18 cellular contexts compared by ENCODE assay signal in the genomic region with DNA sequence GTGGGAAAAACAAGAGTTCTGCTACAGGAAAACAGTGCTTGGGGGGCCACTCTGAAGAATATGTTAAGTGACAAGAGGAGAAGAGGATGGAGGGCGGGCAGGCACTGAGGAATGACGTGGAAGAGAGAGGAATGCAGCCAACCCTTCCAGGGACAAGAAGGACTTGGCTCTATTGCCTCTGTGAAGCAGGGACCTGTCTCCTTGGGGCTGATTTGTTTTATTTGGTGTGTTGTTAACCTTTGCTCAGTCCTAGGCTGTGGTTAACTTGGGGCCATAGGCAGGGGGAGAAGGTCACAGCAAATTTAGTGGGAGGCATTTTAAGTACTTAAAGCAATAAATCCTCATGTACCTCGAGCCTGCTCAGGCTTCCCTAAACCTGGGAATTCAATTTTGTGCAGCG. TPM values are rescaled to one million over a fixed set of nuclear protein-coding genes. Genes with fewer than 3 reads are reported as not detected.
"Had no signal": no experiment of that assay in that cellular context is flagged by ENCODE, and none has a peak within 500 bp of the region (broad histone marks: within the 10 kb centered on the region; RNA-seq: fewer than 3 reads in every experiment).

No MANE protein-coding gene starts in this region.

- H3K27ac Mint-ChIP-seq: activated CD4-positive, alpha-beta T cell treated with anti-CD3 and anti-CD28 coated beads, Interleukin-2, amount 10 ng/mL, durations not matched to agents 24 days and 14 days; activated CD8-positive, alpha-beta T cell treated with anti-CD3 and anti-CD28 coated beads, Interleukin-2, amount 10 ng/mL, durations not matched to agents 7 days and 5 days; activated naive CD4-positive, alpha-beta T cell treated with anti-CD3 and anti-CD28 coated beads, Interleukin-2, amount 50 U/mL, for 24 hours; memory B cell; progenitor cell of endocrine pancreas; stimulated activated naive CD8-positive, alpha-beta T cell treated with anti-CD3 and anti-CD28 coated beads, Interleukin-15, amount 100 ng/mL, for 72 hours had no signal

- H3K27me3 ChIP-seq: cardiac muscle cell, sigmoid colon, upper lobe of left lung had no signal

- ATAC-seq: activated CD8-positive, alpha-beta T cell treated with anti-CD3 and anti-CD28 coated beads, Interleukin-2, amount 10 ng/mL, durations not matched to agents 7 days and 5 days; esophagus mucosa; left lobe of liver; stimulated activated naive CD8-positive, alpha-beta T cell treated with anti-CD3 and anti-CD28 coated beads, Interleukin-15, amount 100 ng/mL, for 72 hours had no signal

- H3K27me3 Mint-ChIP-seq: memory B cell; progenitor cell of endocrine pancreas; stimulated activated naive CD8-positive, alpha-beta T cell treated with anti-CD3 and anti-CD28 coated beads, Interleukin-15, amount 100 ng/mL, for 72 hours had no signal

- H3K36me3 ChIP-seq: cardiac muscle cell, sigmoid colon, upper lobe of left lung had no signal

- H3K27ac ChIP-seq: cardiac muscle cell, sigmoid colon, upper lobe of left lung had no signal

- H3K4me1 ChIP-seq: upper lobe of left lung had no signal

- H3K4me3 ChIP-seq: cardiac muscle cell, sigmoid colon, upper lobe of left lung had no signal

- H3K36me3 Mint-ChIP-seq: activated naive CD4-positive, alpha-beta T cell treated with anti-CD3 and anti-CD28 coated beads, Interleukin-2, amount 50 U/mL, for 24 hours; memory B cell had no signal

- DNase-seq: activated CD4-positive, alpha-beta T cell treated with anti-CD3 and anti-CD28 coated beads, Interleukin-2, amount 10 ng/mL, durations not matched to agents 24 days and 14 days; activated CD4-positive, CD25-positive, alpha-beta regulatory T cell; activated CD8-positive, alpha-beta memory T cell treated with anti-CD3 and anti-CD28 coated beads, Interleukin-2, amount 50 U/mL, for 4 hours; activated CD8-positive, alpha-beta T cell treated with anti-CD3 and anti-CD28 coated beads, Interleukin-2, amount 10 ng/mL, durations not matched to agents 7 days and 5 days; activated effector memory CD4-positive, alpha-beta T cell treated with anti-CD3 and anti-CD28 coated beads, Interleukin-2, amount 50 U/mL, for 16 hours; activated T-cell treated with anti-CD3 and anti-CD28 coated beads, Interleukin-2, amount 50 U/mL, for 48 hours; sigmoid colon; stimulated activated CD4-positive, alpha-beta T cell treated with anti-CD3 and anti-CD28 coated beads, Interleukin-1b, Interleukin-23, amount 100 ng/mL, for 48 hours; stimulated activated naive CD8-positive, alpha-beta T cell treated with anti-CD3 and anti-CD28 coated beads, Interleukin-15, amount 100 ng/mL, for 72 hours; upper lobe of left lung had no signal

- H3K9me3 Mint-ChIP-seq: activated CD4-positive, alpha-beta T cell treated with anti-CD3 and anti-CD28 coated beads, Interleukin-2, amount 10 ng/mL, durations not matched to agents 24 days and 14 days; activated naive CD4-positive, alpha-beta T cell treated with anti-CD3 and anti-CD28 coated beads, Interleukin-2, amount 50 U/mL, for 24 hours; memory B cell; stimulated activated naive CD8-positive, alpha-beta T cell treated with anti-CD3 and anti-CD28 coated beads, Interleukin-15, amount 100 ng/mL, for 72 hours had no signal

- H3K4me3 Mint-ChIP-seq: activated CD4-positive, alpha-beta T cell treated with anti-CD3 and anti-CD28 coated beads, Interleukin-2, amount 10 ng/mL, durations not matched to agents 24 days and 14 days; activated CD8-positive, alpha-beta T cell treated with anti-CD3 and anti-CD28 coated beads, Interleukin-2, amount 10 ng/mL, durations not matched to agents 7 days and 5 days; activated naive CD4-positive, alpha-beta T cell treated with anti-CD3 and anti-CD28 coated beads, Interleukin-2, amount 50 U/mL, for 24 hours; memory B cell; stimulated activated naive CD8-positive, alpha-beta T cell treated with anti-CD3 and anti-CD28 coated beads, Interleukin-15, amount 100 ng/mL, for 72 hours had no signal

- H3K9me3 ChIP-seq: sigmoid colon, upper lobe of left lung had no signal

- H3K4me1 Mint-ChIP-seq: activated CD4-positive, alpha-beta T cell treated with anti-CD3 and anti-CD28 coated beads, Interleukin-2, amount 10 ng/mL, durations not matched to agents 24 days and 14 days; activated naive CD4-positive, alpha-beta T cell treated with anti-CD3 and anti-CD28 coated beads, Interleukin-2, amount 50 U/mL, for 24 hours; memory B cell; stimulated activated naive CD8-positive, alpha-beta T cell treated with anti-CD3 and anti-CD28 coated beads, Interleukin-15, amount 100 ng/mL, for 72 hours had no signal

RNA-seq across cellular contexts. Expression of a gene that starts 39.9 kb away (rescaled TPM):
- total RNA-seq: activated CD4-positive, alpha-beta T cell treated with anti-CD3 and anti-CD28 coated beads, Interleukin-2, amount 10 ng/mL, durations not matched to agents 24 days and 14 days; cardiac muscle cell; esophagus mucosa; left lobe of liver; omental fat pad; progenitor cell of endocrine pancreas had no signal
- polyA plus RNA-seq: cardiac muscle cell, neural cell had no signal
